Comparison of ENCODE assay signal across 8 cellular contexts in genomic region chr2:101341901-101342624, GRCh38. TPM values are rescaled to one million over a fixed set of nuclear protein-coding genes. Genes with fewer than 3 reads are reported as not detected.
A peak's percentile ranks its signal among the peaks of the same experiment; 100 is the strongest.
DNase-seq lines count a peak whose midpoint lies in the region; ATAC-seq and TF ChIP-seq lines count a peak whose summit lies in the region.

No MANE protein-coding gene starts in this region.

- H3K36me3 ChIP-seq in NT2/D1 (ENCODE audit: insufficient read depth, insufficient read length, low read length) (no peaks in the 10 kb centered on the region), mucosa of descending colon (ENCODE audit: low read depth) (no peaks in the 10 kb centered on the region)

- ATAC-seq in mucosa of descending colon: peak; percentile 88
- ATAC-seq in HG02840 (IDR thresholded peaks at IDR 0.05; ENCODE audit: low FRiP score, unreplicated experiment): no peak

- H3K4me3 ChIP-seq in HL-60 (replicated peaks; ENCODE audit: insufficient read depth, low read length) (no peak overlapping the region), NT2/D1 (ENCODE audit: insufficient read length, low read depth) (no peak overlapping the region), mucosa of descending colon (no peak overlapping the region)

- intact Hi-C loops in mucosa of descending colon (cut with DNase I, micrococcal nuclease): no loop called here

- H3K27me3 ChIP-seq in HL-60 (ENCODE audit: insufficient read depth, poor library complexity, severe bottlenecking) (no peaks in the 10 kb centered on the region), NT2/D1 (ENCODE audit: insufficient read depth, insufficient read length) (no peaks in the 10 kb centered on the region)

- DNase-seq in C1 segment of cervical spinal cord (lab: John Stamatoyannopoulos, UW) (peak in 10 of 14 donors; percentile 34 to 74 (median 49)), HL-60 (ENCODE audit: low read depth in 1 of 2, low spot score in 1 of 2) (peak; percentile 43 to 69), NT2/D1 (ENCODE audit: low read depth, low spot score) (peak; percentile 79), epidermal melanocyte (ENCODE audit: insufficient read length, low spot score) (peak; percentile 66), mucosa of descending colon (peak; percentile 67 to 88 (median 81))
- peak; percentile 30 for DNase-seq in activated CD8-positive, alpha-beta memory T cell treated with anti-CD3 and anti-CD28 coated beads, Interleukin-2, amount 50 U/mL, for 24 hours (ENCODE audit: extremely low read depth)
- peak; percentile 58 for DNase-seq in stimulated activated CD8-positive, alpha-beta memory T cell treated with anti-CD3 and anti-CD28 coated beads, Interleukin-7, amount 100 ng/mL, for 24 hours (ENCODE audit: low read depth)

- TF ChIP-seq CTCF in HL-60 (IDR thresholded peaks at IDR 0.05; ENCODE audit: insufficient read depth, low read length) (peak; percentile 82), mucosa of descending colon (IDR thresholded peaks at IDR 0.05) (peak; percentile 84)

- H3K9ac ChIP-seq in NT2/D1 (ENCODE audit: insufficient read length, low read depth): no peak overlapping the region

- H3K4me1 ChIP-seq in NT2/D1 (ENCODE audit: insufficient read depth, insufficient read length): peaks cover 8% of the 10 kb centered on the region
- peaks cover 3% of the 10 kb centered on the region for H3K4me1 ChIP-seq in mucosa of descending colon (ENCODE audit: low read depth)

- H3K9me3 ChIP-seq in NT2/D1 (ENCODE audit: insufficient read depth, low read length): no peaks in the 10 kb centered on the region
- H3K9me3 ChIP-seq in mucosa of descending colon: no peaks in the 10 kb centered on the region

- H3K27ac ChIP-seq in HL-60 (replicated peaks): no peak overlapping the region

RNA-seq across cellular contexts. Expression of gene RNF149, which starts 33.6 kb away (rescaled TPM):
- 10 to 100 TPM; 50.5 to 62.5 (median 56.3) TPM for total RNA-seq in mucosa of descending colon

RNA-seq across cellular contexts. Expression of gene CREG2, which starts 45.2 kb away (rescaled TPM):
- total RNA-seq in mucosa of descending colon: 1 to 10 TPM in 1 of 3 donors, under 1 TPM in 1, not detected in 1; 0.19 to 1.1 TPM

Comparison
In these comparisons a context has a peak if more than half of its experiments do, and no peak if none do; other contexts are left out.
1. DNase-seq: peak in every context shown above with its lines; median percentile 81 in mucosa of descending colon; 79 in NT2/D1; 66 in epidermal melanocyte; 58 in stimulated activated CD8-positive, alpha-beta memory T cell treated with anti-CD3 and anti-CD28 coated beads, Interleukin-7, amount 100 ng/mL, for 24 hours; 56 in HL-60; 49 in C1 segment of cervical spinal cord; 30 in activated CD8-positive, alpha-beta memory T cell treated with anti-CD3 and anti-CD28 coated beads, Interleukin-2, amount 50 U/mL, for 24 hours.